ENCODE assay signal across 17 cellular contexts in genomic region chr19:3163943-3164342, GRCh38. TPM values are rescaled to one million over a fixed set of nuclear protein-coding genes. Genes with fewer than 3 reads are reported as not detected.
DNase-seq lines count a peak whose midpoint lies in the region; ATAC-seq, FAIRE-seq and TF ChIP-seq lines count a peak whose summit lies in the region.
"Had no signal": no experiment of that assay in that cellular context is flagged by ENCODE, and none has a peak within 500 bp of the region (broad histone marks: within the 10 kb centered on the region; RNA-seq: fewer than 3 reads in every experiment).

No MANE protein-coding gene starts in this region.

- H2AFZ ChIP-seq in GM23248, result 0 out of 2 replicates have a peak overlapping the region, but pooled peaks have one; percentile 73
- H2AFZ ChIP-seq: PC-9 had no signal

- ATAC-seq in mucosa of descending colon (peak; percentile 19), body of pancreas (no peak)

- H3K9me2 ChIP-seq in GM23248 (ENCODE audit: insufficient read depth), result no peaks in the 10 kb centered on the region

- FAIRE-seq in urothelium cell line (lab: Jason Lieb, UNC), result no peak
- FAIRE-seq: frontal cortex had no signal

- no peaks in the 10 kb centered on the region for H3K79me2 ChIP-seq in GM23248 (ENCODE audit: insufficient read depth)

- no peaks in the 10 kb centered on the region; a peak in 1 of 22 replicates for H4K20me1 ChIP-seq in BLaER1 treated with 17β-estradiol and CSF1 and Interleukin-3, amounts not matched to agents 10 nM and 100 nM
- no peaks in the 10 kb centered on the region for H4K20me1 ChIP-seq in GM23248 (ENCODE audit: insufficient read depth)

- peak overlapping the region in 9 of 11 experiments; percentile 0 to 83 (median 66); a peak in 14 of 22 replicates for H3K4me2 ChIP-seq in BLaER1 treated with 17β-estradiol and CSF1 and Interleukin-3, amounts not matched to agents 10 nM and 100 nM
- no peak overlapping the region for H3K4me2 ChIP-seq in GM23248 (ENCODE audit: unreplicated experiment)
- H3K4me2 ChIP-seq: BLaER1, KMS-11, PC-9 had no signal

- peak overlapping the region in 8 of 11 experiments; percentile 19 to 72 (median 48); a peak in 12 of 22 replicates for H3K27ac ChIP-seq in BLaER1 treated with 17β-estradiol and CSF1 and Interleukin-3, amounts not matched to agents 10 nM and 100 nM
- H3K27ac ChIP-seq in GM23248, result no peak overlapping the region
- peak overlapping the region; percentile 60 for H3K27ac ChIP-seq in RWPE1
- H3K27ac ChIP-seq in body of pancreas, result no peak overlapping the region
- H3K27ac ChIP-seq: BLaER1, breast epithelium, dorsolateral prefrontal cortex, KMS-11, PC-9, testis had no signal

- in situ Hi-C loops in GM23248 (cut with MboI), result loop anchor here (10.0 kb wide), 1 partner anchor 209 kb away; no protein-coding TSS in a partner anchor

- no peaks in the 10 kb centered on the region for H3F3A ChIP-seq in GM23248 (ENCODE audit: insufficient read depth)

- CTCF ChIA-PET in RWPE1 (lab: Yijun Ruan, JAX), result interaction anchor here (0.6 to 2.7 kb wide), 2 partner anchors 34 to 211 kb away, joined by 3 to 13 read pairs; no protein-coding TSS in a partner anchor

- H3K4me1 ChIP-seq in BLaER1 treated with 17β-estradiol and CSF1 and Interleukin-3, amounts not matched to agents 10 nM and 100 nM, result peaks cover 30 to 88% (median 66%) of the 10 kb centered on the region in 10 experiments
- H3K4me1 ChIP-seq in GM23248 (ENCODE audit: insufficient read depth), result no peaks in the 10 kb centered on the region
- peaks cover 3% of the 10 kb centered on the region for H3K4me1 ChIP-seq in mucosa of descending colon (ENCODE audit: low read depth)
- H3K4me1 ChIP-seq in body of pancreas, result no peaks in the 10 kb centered on the region
- H3K4me1 ChIP-seq: breast epithelium had no signal

- TF ChIP-seq CTCF in RWPE1 (conservative IDR thresholded peaks at IDR 0.05; ENCODE audit: low read depth) (no peak), mucosa of descending colon (IDR thresholded peaks at IDR 0.05) (no peak), body of pancreas (IDR thresholded peaks at IDR 0.05) (no peak)

- peaks cover 0 to 25% (median 12%) of the 10 kb centered on the region in 11 experiments; a peak in 17 of 22 replicates for H3K9me3 ChIP-seq in BLaER1 treated with 17β-estradiol and CSF1 and Interleukin-3, amounts not matched to agents 10 nM and 100 nM (replicated peaks in 1 of 11)
- H3K9me3 ChIP-seq in GM23248 (ENCODE audit: low read depth) (no peaks in the 10 kb centered on the region), mucosa of descending colon (no peaks in the 10 kb centered on the region), body of pancreas (no peaks in the 10 kb centered on the region)
- H3K9me3 ChIP-seq: BLaER1, breast epithelium, testis had no signal

- peaks cover 63 to 90% (median 83%) of the 10 kb centered on the region in 11 experiments for H3K36me3 ChIP-seq in BLaER1 treated with 17β-estradiol and CSF1 and Interleukin-3, amounts not matched to agents 10 nM and 100 nM
- no peaks in the 10 kb centered on the region for H3K36me3 ChIP-seq in GM23248 (ENCODE audit: low read depth)
- no peaks in the 10 kb centered on the region for H3K36me3 ChIP-seq in mucosa of descending colon (ENCODE audit: low read depth)
- H3K36me3 ChIP-seq in body of pancreas (replicated peaks in 1 of 2; ENCODE audit: insufficient read depth in 1 of 2, low read depth in 2 of 2), result no peaks in the 10 kb centered on the region
- H3K36me3 ChIP-seq: breast epithelium had no signal

- no peaks in the 10 kb centered on the region for H3K27me3 ChIP-seq in BLaER1 treated with 17β-estradiol and CSF1 and Interleukin-3, amounts not matched to agents 10 nM and 100 nM
- H3K27me3 ChIP-seq in GM23248 (replicated peaks; ENCODE audit: insufficient read depth) (no peaks in the 10 kb centered on the region), body of pancreas (no peaks in the 10 kb centered on the region)
- H3K27me3 ChIP-seq: BLaER1, breast epithelium, dorsolateral prefrontal cortex, testis had no signal

- peak overlapping the region in 6 of 11 experiments; percentile 2 to 24 (median 16); a peak in 4 of 22 replicates for H3K9ac ChIP-seq in BLaER1 treated with 17β-estradiol and CSF1 and Interleukin-3, amounts not matched to agents 10 nM and 100 nM
- no peak overlapping the region for H3K9ac ChIP-seq in GM23248
- H3K9ac ChIP-seq: BLaER1, KMS-11 had no signal

- TF ChIP-seq POLR2A in body of pancreas (IDR thresholded peaks at IDR 0.05), result no peak

- DNase-seq in GM23248, result no peak
- no peak for DNase-seq in RWPE1 (ENCODE audit: low spot score)
- no peak for DNase-seq in mucosa of descending colon
- DNase-seq in urothelium cell line (ENCODE audit: low spot score), result no peak
- DNase-seq in body of pancreas, result no peak
- DNase-seq in T1000 (lab: John Stamatoyannopoulos, UW), result no peak
- DNase-seq: NCI-H524 treated with DMSO at 0.1 percent for 48 hours had no signal

- H3K4me3 ChIP-seq in BLaER1 treated with 17β-estradiol and CSF1 and Interleukin-3, amounts not matched to agents 10 nM and 100 nM, result no peak overlapping the region
- H3K4me3 ChIP-seq in GM23248, result no peak overlapping the region
- H3K4me3 ChIP-seq in mucosa of descending colon, result no peak overlapping the region
- H3K4me3 ChIP-seq in body of pancreas, result no peak overlapping the region
- H3K4me3 ChIP-seq: BLaER1, breast epithelium, PC-9, testis had no signal

- WGBS in GM23248 (ENCODE audit: low coverage in 1 of 2, low lambda C conversion rate in 2 of 2, missing lambda C conversion rate in 2 of 2), 2 experiments, result 54 to 55% methylated on average over 7 of the region's 7 CpGs
- 37 to 53% methylated on average over 7 of the region's 7 CpGs for WGBS in body of pancreas, 2 donors

- intact Hi-C loops in mucosa of descending colon (cut with DNase I, micrococcal nuclease), result loop anchor here in 1 of 2 donors (10.0 kb wide), 2 partner anchors 199 to 279 kb away; no protein-coding TSS in a partner anchor
- intact Hi-C loops in body of pancreas (cut with DNase I), result loop anchor here (5.0 to 10.0 kb wide), 2 partner anchors 209 to 277 kb away; no protein-coding TSS in a partner anchor

- POLR2A ChIA-PET in RWPE1 (lab: Yijun Ruan, JAX; ENCODE audit: low non-redundant PET), result no interaction called here

RNA-seq across cellular contexts. Expression of gene S1PR4, which starts 14.6 kb away (rescaled TPM):
- not detected in 2 replicates for total RNA-seq in GM23248 (2014; rRNA removed; shearing (Covaris generic))
- not detected in 2 replicates for polyA plus RNA-seq in GM23248 (2016; fragmentation: Nextera tagmentation; extraction: Ambion mirVana)
- 1 to 10 TPM in 1 of 3 donors, under 1 TPM in 2; 0.38 to 2.5 (median 0.82) TPM for total RNA-seq in mucosa of descending colon
- 1 to 10 TPM; 1.8 to 3.3 TPM for total RNA-seq in body of pancreas
- total RNA-seq: chondrocyte had no signal
- polyA plus RNA-seq: neural cell had no signal

RNA-seq across cellular contexts. Expression of gene NCLN, which starts 21.8 kb away (rescaled TPM):
- 73.0 and 76.5 TPM in 2 replicates for total RNA-seq in GM23248 (2014; rRNA removed; shearing (Covaris generic))
- polyA plus RNA-seq in GM23248 (2016; fragmentation: Nextera tagmentation; extraction: Ambion mirVana), result 84.8 and 91.3 TPM in 2 replicates
- total RNA-seq in mucosa of descending colon, result 100 to 1,000 TPM in 1 of 3 donors, 10 to 100 TPM in 2; 52.6 to 103 (median 94.4) TPM
- total RNA-seq in body of pancreas, result 10 to 100 TPM; 30.6 to 56.0 TPM

RNA-seq across cellular contexts. Expression of gene GNA15, which starts 28.1 kb away (rescaled TPM):
- not detected in 2 replicates for total RNA-seq in GM23248 (2014; rRNA removed; shearing (Covaris generic))
- not detected in 2 replicates for polyA plus RNA-seq in GM23248 (2016; fragmentation: Nextera tagmentation; extraction: Ambion mirVana)
- total RNA-seq in mucosa of descending colon (1 to 10 TPM; 1.9 to 6.2 (median 4.3) TPM), body of pancreas (1 to 10 TPM; 1.6 to 2.6 TPM)
- total RNA-seq: chondrocyte had no signal
- polyA plus RNA-seq: neural cell had no signal

Comparison
In these comparisons a context has a peak if more than half of its experiments do, and no peak if none do; other contexts are left out.
1. H3K27ac ChIP-seq: peak in BLaER1 treated with 17β-estradiol and CSF1 and Interleukin-3, amounts not matched to agents 10 nM and 100 nM (8 of 11) and RWPE1 (single experiment); none in GM23248 (single experiment) and body of pancreas (0 of 4).